ENCODE assay signal across 29 cellular contexts in the genomic region with DNA sequence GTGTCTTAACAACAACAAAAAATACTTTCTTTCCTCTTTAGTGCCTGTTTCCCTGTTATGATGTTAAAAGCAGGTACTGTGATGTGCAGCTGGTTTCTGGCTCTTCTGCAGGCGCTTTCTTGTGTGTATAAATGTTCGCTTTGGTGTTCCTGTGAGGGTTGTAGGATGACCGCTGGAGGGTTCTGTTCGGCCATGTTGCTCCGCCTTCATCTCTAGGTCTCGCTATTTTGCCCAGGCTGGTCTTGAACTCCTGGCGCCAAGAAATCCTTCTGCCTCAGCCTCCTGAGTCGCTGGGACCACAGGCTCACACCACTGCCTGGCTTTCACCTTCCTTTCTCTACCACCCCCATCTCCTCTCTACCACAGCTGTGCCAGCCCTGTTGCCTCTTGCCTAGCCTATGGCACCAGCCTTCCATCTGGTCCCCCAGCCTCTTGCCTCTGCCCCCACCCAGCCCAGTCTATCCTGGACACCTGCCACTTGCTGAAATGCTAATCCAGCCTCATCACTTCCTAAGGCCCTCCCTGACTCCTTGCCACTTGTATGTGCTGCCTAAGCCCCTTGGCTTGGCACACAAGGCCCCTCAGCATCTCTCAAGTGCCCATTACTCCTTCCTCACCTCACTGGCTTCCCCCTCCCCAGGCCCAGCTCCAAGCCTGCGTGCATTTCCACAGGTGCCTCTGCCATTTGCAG. TPM values are rescaled to one million over a fixed set of nuclear protein-coding genes. Genes with fewer than 3 reads are reported as not detected.
A peak's percentile ranks its signal among the peaks of the same experiment; 100 is the strongest.
DNase-seq lines count a peak whose midpoint lies in the region; TF ChIP-seq lines count a peak whose summit lies in the region.
"Had no signal": no experiment of that assay in that cellular context is flagged by ENCODE, and none has a peak within 500 bp of the region (broad histone marks: within the 10 kb centered on the region; RNA-seq: fewer than 3 reads in every experiment).

No MANE protein-coding gene starts in this region.

- H3K4me3 ChIP-seq in spleen (no peak overlapping the region), Peyer's patch (no peak overlapping the region)
- H3K4me3 ChIP-seq: breast epithelium had no signal

- H3K4me3 Mint-ChIP-seq in activated CD4-positive, alpha-beta T cell treated with anti-CD3 and anti-CD28 coated beads, Interleukin-2, amount 10 ng/mL, durations not matched to agents 24 days and 14 days: no peak overlapping the region
- no peak overlapping the region for H3K4me3 Mint-ChIP-seq in HFFc6
- H3K4me3 Mint-ChIP-seq: activated B cell treated with CpG ODN at 0.5 μM for 24 hours; activated CD8-positive, alpha-beta T cell treated with anti-CD3 and anti-CD28 coated beads, Interleukin-2, amount 10 ng/mL, durations not matched to agents 7 days and 5 days; mesothelial cell of epicardium; naive thymus-derived CD8-positive, alpha-beta T cell; stimulated activated memory B cell treated with anti-CD40 and anti-IgM and Interleukin-4, amounts not matched to agents 10 μg/mL and 1 μg/mL and 100 μg/mL, for 72 hours had no signal

- WGBS in spleen, 5 donors: 83 to 88% (median 85%) methylated on average over 9 of the region's 9 CpGs

- CTCF ChIA-PET in RWPE1 (lab: Yijun Ruan, JAX): interaction anchor here (0.6 kb wide), 1 partner anchor 18 kb away, joined by 4 read pairs; no protein-coding TSS in a partner anchor

- no peaks in the 10 kb centered on the region for H3K36me3 Mint-ChIP-seq in activated CD4-positive, alpha-beta T cell treated with anti-CD3 and anti-CD28 coated beads, Interleukin-2, amount 10 ng/mL, durations not matched to agents 24 days and 14 days (ENCODE audit: low read depth)
- no peaks in the 10 kb centered on the region for H3K36me3 Mint-ChIP-seq in HFFc6 (ENCODE audit: low read depth)
- H3K36me3 Mint-ChIP-seq: mesothelial cell of epicardium; naive thymus-derived CD8-positive, alpha-beta T cell; stimulated activated memory B cell treated with anti-CD40 and anti-IgM and Interleukin-4, amounts not matched to agents 10 μg/mL and 1 μg/mL and 100 μg/mL, for 72 hours had no signal

- POLR2A ChIA-PET in RWPE1 (lab: Yijun Ruan, JAX; ENCODE audit: low non-redundant PET): no interaction called here

- intact Hi-C loops in activated CD4-positive, alpha-beta T cell treated with anti-CD3 and anti-CD28 coated beads, Interleukin-2, amount 10 ng/mL, durations not matched to agents 24 days and 14 days (cut with micrococcal nuclease): no loop called here
- intact Hi-C loops in spleen (cut with DNase I; ENCODE audit: low total_unique reads): no loop called here

- no peak for TF ChIP-seq CTCF in HFFc6 (IDR thresholded peaks at IDR 0.05)
- no peak for TF ChIP-seq CTCF in RWPE1 (conservative IDR thresholded peaks at IDR 0.05; ENCODE audit: low read depth)
- TF ChIP-seq CTCF in spleen (IDR thresholded peaks at IDR 0.05 in 8 of 11, conservative IDR thresholded peaks at IDR 0.05 in 3 of 11): no peak
- no peak for TF ChIP-seq CTCF in Peyer's patch (IDR thresholded peaks at IDR 0.05)

- no peak for DNase-seq in activated CD4-positive, alpha-beta T cell treated with anti-CD3 and anti-CD28 coated beads, Interleukin-2, amount 10 ng/mL, durations not matched to agents 24 days and 14 days
- DNase-seq in activated CD4-positive, alpha-beta T cell treated with anti-CD3 and anti-CD28 coated beads, Interleukin-2, amount 50 U/mL, for 4 hours: no peak
- DNase-seq in HFFc6: no peak
- no peak for DNase-seq in RWPE1 (ENCODE audit: low spot score)
- peak; percentile 61 for DNase-seq in spleen
- DNase-seq in DMS53 treated with DMSO at 0.1 percent for 48 hours (lab: John Stamatoyannopoulos, UW; ENCODE audit: unreplicated experiment): no peak
- DNase-seq in Peyer's patch: no peak
- DNase-seq: ACHN; activated B cell treated with CpG ODN at 0.5 μM for 24 hours; activated CD8-positive, alpha-beta T cell treated with anti-CD3 and anti-CD28 coated beads, Interleukin-2, amount 10 ng/mL, durations not matched to agents 7 days and 5 days; activated gamma-delta T cell treated with Interleukin-2 at 50 U/mL for 16 hours; Calu3; naive thymus-derived CD8-positive, alpha-beta T cell; NCI-H1417; NCI-H2107; NCI-H748 treated with DMSO at 0.1 percent for 48 hours; OCI-M1; retina; SHP77; stimulated activated CD4-positive, alpha-beta T cell treated with anti-CD3 and anti-CD28 coated beads, Interleukin-4, amount 100 ng/mL, for 1 hour; T1000 had no signal

- H3K9me3 ChIP-seq in spleen (no peaks in the 10 kb centered on the region), Peyer's patch (no peaks in the 10 kb centered on the region)
- H3K9me3 ChIP-seq: breast epithelium had no signal

- H3K4me1 Mint-ChIP-seq in activated CD4-positive, alpha-beta T cell treated with anti-CD3 and anti-CD28 coated beads, Interleukin-2, amount 10 ng/mL, durations not matched to agents 24 days and 14 days: peaks cover 16% of the 10 kb centered on the region
- peaks cover 26% of the 10 kb centered on the region for H3K4me1 Mint-ChIP-seq in HFFc6 (ENCODE audit: low read depth)

- peaks cover 0 to 9% (median 4%) of the 10 kb centered on the region in 6 donors for H3K4me1 ChIP-seq in spleen
- H3K4me1 ChIP-seq in Peyer's patch: no peaks in the 10 kb centered on the region
- H3K4me1 ChIP-seq: breast epithelium had no signal

- no peaks in the 10 kb centered on the region for H3K36me3 ChIP-seq in spleen
- H3K36me3 ChIP-seq in Peyer's patch: no peaks in the 10 kb centered on the region
- H3K36me3 ChIP-seq: breast epithelium had no signal

- H3K27ac Mint-ChIP-seq in activated CD4-positive, alpha-beta T cell treated with anti-CD3 and anti-CD28 coated beads, Interleukin-2, amount 10 ng/mL, durations not matched to agents 24 days and 14 days: peak overlapping the region; percentile 4
- 0 out of 2 replicates have a peak overlapping the region, but pooled peaks have one; percentile 23 for H3K27ac Mint-ChIP-seq in HFFc6
- H3K27ac Mint-ChIP-seq: activated B cell treated with CpG ODN at 0.5 μM for 24 hours; activated CD8-positive, alpha-beta T cell treated with anti-CD3 and anti-CD28 coated beads, Interleukin-2, amount 10 ng/mL, durations not matched to agents 7 days and 5 days; mesothelial cell of epicardium; stimulated activated memory B cell treated with anti-CD40 and anti-IgM and Interleukin-4, amounts not matched to agents 10 μg/mL and 1 μg/mL and 100 μg/mL, for 72 hours had no signal

- no peaks in the 10 kb centered on the region for H3K9me3 Mint-ChIP-seq in activated CD4-positive, alpha-beta T cell treated with anti-CD3 and anti-CD28 coated beads, Interleukin-2, amount 10 ng/mL, durations not matched to agents 24 days and 14 days
- H3K9me3 Mint-ChIP-seq in HFFc6: no peaks in the 10 kb centered on the region
- H3K9me3 Mint-ChIP-seq: activated B cell treated with CpG ODN at 0.5 μM for 24 hours; mesothelial cell of epicardium; naive thymus-derived CD8-positive, alpha-beta T cell; stimulated activated memory B cell treated with anti-CD40 and anti-IgM and Interleukin-4, amounts not matched to agents 10 μg/mL and 1 μg/mL and 100 μg/mL, for 72 hours had no signal

- H3K27ac ChIP-seq in RWPE1 (peak overlapping the region; percentile 2; the same call in 1 of the 2 replicates), spleen (no peak overlapping the region), Peyer's patch (no peak overlapping the region)
- H3K27ac ChIP-seq: breast epithelium had no signal

- peaks cover under 1% of the 10 kb centered on the region for H3K27me3 Mint-ChIP-seq in activated CD4-positive, alpha-beta T cell treated with anti-CD3 and anti-CD28 coated beads, Interleukin-2, amount 10 ng/mL, durations not matched to agents 24 days and 14 days
- peaks cover 21% of the 10 kb centered on the region for H3K27me3 Mint-ChIP-seq in HFFc6 (ENCODE audit: insufficient read depth)
- H3K27me3 Mint-ChIP-seq: naive thymus-derived CD8-positive, alpha-beta T cell had no signal

- H3K27me3 ChIP-seq in spleen (replicated peaks in 1 of 7): peaks cover 0 to 16% (median 0%) of the 10 kb centered on the region in 7 donors
- H3K27me3 ChIP-seq in Peyer's patch: no peaks in the 10 kb centered on the region
- H3K27me3 ChIP-seq: breast epithelium had no signal

- TF ChIP-seq POLR2A in spleen (IDR thresholded peaks at IDR 0.05) (no peak), Peyer's patch (IDR thresholded peaks at IDR 0.05) (no peak)

RNA-seq across cellular contexts. Expression of a gene that starts 5.5 kb away (rescaled TPM):
- total RNA-seq in activated CD4-positive, alpha-beta T cell treated with anti-CD3 and anti-CD28 coated beads, Interleukin-2, amount 10 ng/mL, durations not matched to agents 24 days and 14 days: not detected in 2 replicates
- total RNA-seq in HFFc6 (2021; fragmentation: NEBNext Ultra II Directional; extraction: Animal tissue kit (Norgen Biotek cat#: 25700)): not detected
- not detected for total RNA-seq in spleen
- polyA plus RNA-seq in spleen: under 1 TPM in 1 of 3 donors, not detected in 2; 0.03 TPM
- not detected for total RNA-seq in Peyer's patch
- total RNA-seq: activated B cell treated with CpG ODN at 0.5 μM for 24 hours; activated CD8-positive, alpha-beta T cell treated with anti-CD3 and anti-CD28 coated beads, Interleukin-2, amount 10 ng/mL, durations not matched to agents 7 days and 5 days; breast epithelium; Calu3; liver; mesothelial cell of epicardium; osteocyte; temporal lobe; urinary bladder had no signal
- polyA plus RNA-seq: BJ; liver; naive thymus-derived CD8-positive, alpha-beta T cell; urinary bladder had no signal

RNA-seq across cellular contexts. Expression of a gene that starts 18.9 kb away (rescaled TPM):
- total RNA-seq in activated CD4-positive, alpha-beta T cell treated with anti-CD3 and anti-CD28 coated beads, Interleukin-2, amount 10 ng/mL, durations not matched to agents 24 days and 14 days: not detected in 2 replicates
- total RNA-seq in HFFc6 (2021; fragmentation: NEBNext Ultra II Directional; extraction: Animal tissue kit (Norgen Biotek cat#: 25700)): under 1 TPM in 1 of 6 experiments, not detected in 5; 0.07 TPM
- under 1 TPM in 4 of 7 donors, not detected in 3; 0.13 to 0.95 (median 0.30) TPM for total RNA-seq in spleen
- under 1 TPM; 0.11 to 0.42 (median 0.29) TPM for polyA plus RNA-seq in spleen
- total RNA-seq in Peyer's patch: 1 to 10 TPM in 3 of 4 donors, under 1 TPM in 1; 0.40 to 3.7 (median 2.2) TPM
- total RNA-seq: activated B cell treated with CpG ODN at 0.5 μM for 24 hours, osteocyte had no signal

RNA-seq across cellular contexts. Expression of a gene that starts 36.3 kb away (rescaled TPM):
- total RNA-seq in activated CD4-positive, alpha-beta T cell treated with anti-CD3 and anti-CD28 coated beads, Interleukin-2, amount 10 ng/mL, durations not matched to agents 24 days and 14 days: not detected in 2 replicates
- 1 to 10 TPM; 1.6 to 4.0 (median 1.9) TPM for total RNA-seq in HFFc6 (2021; fragmentation: NEBNext Ultra II Directional; extraction: Animal tissue kit (Norgen Biotek cat#: 25700))
- 10 to 100 TPM in 2 of 7 donors, 1 to 10 TPM in 5; 3.2 to 14.4 (median 4.5) TPM for total RNA-seq in spleen
- polyA plus RNA-seq in spleen: 1 to 10 TPM in 2 of 3 donors, under 1 TPM in 1; 0.86 to 5.6 (median 2.7) TPM
- 1 to 10 TPM in 2 of 4 donors, not detected in 2; 1.7 to 2.0 TPM for total RNA-seq in Peyer's patch

RNA-seq across cellular contexts. Expression of a gene that starts 49.4 kb away (rescaled TPM):
- total RNA-seq in activated CD4-positive, alpha-beta T cell treated with anti-CD3 and anti-CD28 coated beads, Interleukin-2, amount 10 ng/mL, durations not matched to agents 24 days and 14 days: 30.3 and 31.5 TPM in 2 replicates
- 10 to 100 TPM; 17.8 to 23.1 (median 21.1) TPM for total RNA-seq in HFFc6 (2021; fragmentation: NEBNext Ultra II Directional; extraction: Animal tissue kit (Norgen Biotek cat#: 25700))
- 10 to 100 TPM; 16.7 to 38.7 (median 26.5) TPM for total RNA-seq in spleen
- 10 to 100 TPM; 31.8 to 53.3 (median 47.5) TPM for polyA plus RNA-seq in spleen
- total RNA-seq in Peyer's patch: 10 to 100 TPM; 19.8 to 54.7 (median 29.5) TPM
